ENCODE assay signal across 6 cellular contexts in the genomic region with DNA sequence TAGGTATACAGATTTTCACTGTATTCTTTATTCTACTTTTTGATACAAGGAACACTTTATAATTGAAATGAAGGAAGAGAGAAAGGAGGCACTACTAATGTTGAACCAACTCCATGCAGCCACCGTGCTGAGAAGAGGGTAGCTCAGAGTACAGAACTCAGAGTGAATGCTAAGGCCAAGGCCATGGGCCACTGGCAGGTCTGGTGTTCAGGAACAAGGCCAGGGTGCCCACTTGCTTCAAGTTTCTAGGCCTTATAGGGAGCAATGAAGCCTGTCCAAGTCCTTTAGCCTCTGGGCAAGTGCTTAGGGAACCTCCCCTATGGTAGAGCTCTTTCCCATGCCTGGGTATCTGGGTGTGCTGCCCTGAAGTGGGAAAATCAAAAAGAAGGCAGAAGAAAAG.
"Had no signal": no experiment of that assay in that cellular context is flagged by ENCODE, and none has a peak within 500 bp of the region (broad histone marks: within the 10 kb centered on the region; RNA-seq: fewer than 3 reads in every experiment).

No MANE protein-coding gene starts in this region.

- DNase-seq: GM23248, GOT3, H7, H9, HCEC 1CT, HFFc6 had no signal
